Comparison of ENCODE assay signal across 8 cellular contexts in the genomic region with DNA sequence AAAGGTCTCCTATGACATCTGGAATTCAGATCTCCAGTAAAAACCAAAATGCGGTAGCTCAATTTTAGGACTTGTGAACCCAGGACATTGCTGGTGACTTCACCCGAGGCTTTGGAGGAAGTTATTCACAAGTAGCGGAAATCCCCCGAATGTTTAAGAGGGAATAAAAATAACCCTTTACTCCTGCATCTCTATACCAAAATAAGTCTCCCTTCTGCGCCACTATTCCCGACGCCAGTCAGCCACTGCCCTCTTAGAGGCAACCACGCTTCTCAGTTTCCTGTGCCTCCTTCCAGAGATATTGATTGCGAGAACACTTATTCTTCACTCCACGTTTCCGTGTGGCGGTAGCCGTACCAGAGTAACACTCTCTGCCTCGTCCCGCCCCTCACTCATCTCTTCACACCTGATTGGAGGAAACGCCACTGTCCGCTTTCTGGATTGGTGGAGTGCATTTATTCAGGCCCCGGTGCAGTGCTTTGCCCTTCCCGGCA. TPM values are rescaled to one million over a fixed set of nuclear protein-coding genes. Genes with fewer than 3 reads are reported as not detected.
A peak's percentile ranks its signal among the peaks of the same experiment; 100 is the strongest.
DNase-seq lines count a peak whose midpoint lies in the region; ATAC-seq, FAIRE-seq and TF ChIP-seq lines count a peak whose summit lies in the region.

No MANE protein-coding gene starts in this region.

- ATAC-seq in GM21576 (IDR thresholded peaks at IDR 0.05; ENCODE audit: unreplicated experiment): peak; percentile 79
- peak; percentile 55 for ATAC-seq in left lobe of liver
- ATAC-seq in stimulated activated naive B cell treated with anti-CD40 and anti-IgM and Interleukin-4, amounts not matched to agents 10 μg/mL and 1 μg/mL and 100 μg/mL, for 72 hours (replicated peaks): peak; percentile 90 to 93
- no peak for ATAC-seq in foreskin keratinocyte

- no peaks in the 10 kb centered on the region for H3K27me3 Mint-ChIP-seq in stimulated activated naive B cell treated with anti-CD40 and anti-IgM and Interleukin-4, amounts not matched to agents 10 μg/mL and 1 μg/mL and 100 μg/mL, for 72 hours

- peak; percentile 59 to 73 for DNase-seq in NOMO-1 (lab: John Stamatoyannopoulos, UW; ENCODE audit: unreplicated experiment in 2 of 2)
- DNase-seq in activated T-helper 1 cell treated with anti-CD3 and anti-CD28 coated beads, Interleukin-2, amount 50 U/mL, for 16 hours (ENCODE audit: low read depth in 1 of 2, low spot score in 1 of 2): peak; percentile 4 to 11
- no peak for DNase-seq in left lobe of liver (ENCODE audit: low spot score)
- peak; percentile 70 for DNase-seq in stimulated activated naive B cell treated with anti-CD40 and anti-IgM and Interleukin-4, amounts not matched to agents 10 μg/mL and 1 μg/mL and 100 μg/mL, for 72 hours
- DNase-seq in H54 (ENCODE audit: insufficient read length, low spot score): no peak
- no peak for DNase-seq in foreskin keratinocyte

- H3K36me3 ChIP-seq in ES-I3 (ENCODE audit: insufficient read depth, low read length): no peaks in the 10 kb centered on the region

- peaks cover 9 to 11% of the 10 kb centered on the region in 2 donors for H3K9me3 Mint-ChIP-seq in stimulated activated naive B cell treated with anti-CD40 and anti-IgM and Interleukin-4, amounts not matched to agents 10 μg/mL and 1 μg/mL and 100 μg/mL, for 72 hours

- H3K27ac Mint-ChIP-seq in stimulated activated naive B cell treated with anti-CD40 and anti-IgM and Interleukin-4, amounts not matched to agents 10 μg/mL and 1 μg/mL and 100 μg/mL, for 72 hours: peak overlapping the region; percentile 95

- H3K27me3 ChIP-seq in foreskin keratinocyte: no peaks in the 10 kb centered on the region

- peak overlapping the region; percentile 91 to 95 for H3K4me3 Mint-ChIP-seq in stimulated activated naive B cell treated with anti-CD40 and anti-IgM and Interleukin-4, amounts not matched to agents 10 μg/mL and 1 μg/mL and 100 μg/mL, for 72 hours

- peaks cover 24 to 36% of the 10 kb centered on the region in 2 donors for H3K4me1 Mint-ChIP-seq in stimulated activated naive B cell treated with anti-CD40 and anti-IgM and Interleukin-4, amounts not matched to agents 10 μg/mL and 1 μg/mL and 100 μg/mL, for 72 hours

- H3K4me1 ChIP-seq in ES-I3 (ENCODE audit: insufficient read depth, low read length) (no peaks in the 10 kb centered on the region), foreskin keratinocyte (no peaks in the 10 kb centered on the region)

- no peak for TF ChIP-seq POLR2A in H54 (IDR thresholded peaks at IDR 0.05; ENCODE audit: low read depth, low read length)

- FAIRE-seq in H54 (lab: Jason Lieb, UNC): no peak

- H3K9ac ChIP-seq in ES-I3 (ENCODE audit: low read depth, low read length): peak overlapping the region; percentile 35; the same call in 1 of the 2 replicates

- no peak overlapping the region for H3K27ac ChIP-seq in foreskin keratinocyte

- no peak for TF ChIP-seq CTCF in foreskin keratinocyte (conservative IDR thresholded peaks at IDR 0.05)

- no peaks in the 10 kb centered on the region for H3K9me3 ChIP-seq in ES-I3 (ENCODE audit: control insufficient read depth, insufficient read depth, low read length)

- H3K36me3 Mint-ChIP-seq in stimulated activated naive B cell treated with anti-CD40 and anti-IgM and Interleukin-4, amounts not matched to agents 10 μg/mL and 1 μg/mL and 100 μg/mL, for 72 hours: peaks cover 3 to 8% of the 10 kb centered on the region in 2 donors

RNA-seq across cellular contexts. Expression of a gene that starts 27.4 kb away (rescaled TPM):
- 86.6 TPM for total RNA-seq in left lobe of liver
- total RNA-seq in foreskin keratinocyte: 30.8 and 31.7 TPM in 2 replicates
- polyA plus RNA-seq in foreskin keratinocyte: 31.7 and 44.1 TPM in 2 replicates

Comparison
In these comparisons a context has a peak if more than half of its experiments do, and no peak if none do; other contexts are left out.
1. DNase-seq: peak in NOMO-1 (2 of 2), activated T-helper 1 cell treated with anti-CD3 and anti-CD28 coated beads, Interleukin-2, amount 50 U/mL, for 16 hours (2 of 2) and stimulated activated naive B cell treated with anti-CD40 and anti-IgM and Interleukin-4, amounts not matched to agents 10 μg/mL and 1 μg/mL and 100 μg/mL, for 72 hours (single experiment); none in left lobe of liver (single experiment), H54 (single experiment) and foreskin keratinocyte (0 of 2).